In the genomic region with DNA sequence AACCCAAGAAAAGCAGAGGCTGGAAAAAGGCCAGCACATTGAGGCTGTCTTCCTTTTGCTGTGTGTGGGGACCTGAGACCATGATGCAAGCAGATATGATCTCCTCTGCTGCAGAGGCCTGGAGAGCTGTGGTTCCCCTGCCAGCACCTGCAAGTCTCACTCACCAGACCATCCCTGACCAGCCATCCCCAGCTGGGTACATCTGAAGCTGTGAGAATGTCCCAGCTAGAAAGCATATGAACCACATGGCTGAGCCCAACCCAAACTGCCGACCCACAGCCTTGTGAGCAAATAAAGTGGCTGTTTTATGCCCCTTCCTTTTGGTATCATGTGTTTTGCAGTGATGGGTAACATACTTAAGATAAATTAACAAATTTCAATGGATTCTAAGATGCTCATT, we compare ENCODE assay signal across 32 cellular contexts.
"Had no signal": no experiment of that assay in that cellular context is flagged by ENCODE, and none has a peak within 500 bp of the region (broad histone marks: within the 10 kb centered on the region; RNA-seq: fewer than 3 reads in every experiment).

No MANE protein-coding gene starts in this region.

- H3K27me3 Mint-ChIP-seq: activated B cell treated with CpG ODN at 0.5 μM for 24 hours; activated CD8-positive, alpha-beta T cell treated with anti-CD3 and anti-CD28 coated beads for 36 hours; activated naive CD4-positive, alpha-beta T cell treated with anti-CD3 and anti-CD28 coated beads, Interleukin-2, amount 50 U/mL, for 24 hours; activated naive CD8-positive, alpha-beta T cell treated with anti-CD3 and anti-CD28 coated beads for 36 hours; activated naive CD8-positive, alpha-beta T cell treated with anti-CD3 and anti-CD28 coated beads, Interleukin-2, amount 50 U/mL, for 24 hours; T-helper 17 cell had no signal

- H3K27me3 ChIP-seq: adrenal gland, body of pancreas, esophagus muscularis mucosa, foreskin keratinocyte, gastrocnemius medialis had no signal

- H3K4me1 ChIP-seq: adrenal gland, foreskin keratinocyte, gastrocnemius medialis had no signal

- H3K9me3 Mint-ChIP-seq: activated naive CD4-positive, alpha-beta T cell treated with anti-CD3 and anti-CD28 coated beads, Interleukin-2, amount 50 U/mL, for 24 hours; effector memory CD8-positive, alpha-beta T cell had no signal

- H3K4me3 ChIP-seq: adrenal gland, body of pancreas, esophagus muscularis mucosa, gastrocnemius medialis, heart right ventricle had no signal

- DNase-seq: activated B cell treated with CpG ODN at 0.5 μM for 24 hours; activated CD4-positive, alpha-beta T cell treated with anti-CD3 and anti-CD28 coated beads for 48 hours; activated CD4-positive, alpha-beta T cell treated with anti-CD3 and anti-CD28 coated beads, Interleukin-2, amount 50 U/mL, for 1 hour; activated CD4-positive, alpha-beta T cell treated with anti-CD3 and anti-CD28 coated beads, Interleukin-2, amount 50 U/mL, for 48 hours; activated CD8-positive, alpha-beta memory T cell treated with anti-CD3 and anti-CD28 coated beads for 24 hours; activated CD8-positive, alpha-beta T cell treated with anti-CD3 and anti-CD28 coated beads for 36 hours; activated effector memory CD4-positive, alpha-beta T cell treated with Interleukin-2 at 50 U/mL for 16 hours; activated naive CD4-positive, alpha-beta T cell treated with anti-CD3 and anti-CD28 coated beads for 36 hours; activated naive CD8-positive, alpha-beta T cell treated with anti-CD3 and anti-CD28 coated beads for 36 hours; activated naive CD8-positive, alpha-beta T cell treated with anti-CD3 and anti-CD28 coated beads, Interleukin-2, amount 50 U/mL, for 24 hours; activated T-cell treated with anti-CD3 and anti-CD28 coated beads, Interleukin-2, amount 50 U/mL, for 4 hours; adrenal gland; amygdala; aorta; body of pancreas; cortex of kidney; dermis blood vessel endothelial cell; effector CD4-positive, alpha-beta T cell; effector memory CD8-positive, alpha-beta T cell; erythroblast; foreskin keratinocyte; gastrocnemius medialis; glutamatergic neuron; heart right ventricle; T-helper 17 cell; T1000; WERI-Rb-1 had no signal

- H3K36me3 ChIP-seq: adrenal gland, esophagus muscularis mucosa, gastrocnemius medialis, heart right ventricle, WERI-Rb-1 had no signal

- H3K9me3 ChIP-seq: adrenal gland had no signal

- H3K27ac Mint-ChIP-seq: activated B cell treated with CpG ODN at 0.5 μM for 24 hours; activated CD8-positive, alpha-beta T cell treated with anti-CD3 and anti-CD28 coated beads for 36 hours; activated naive CD4-positive, alpha-beta T cell treated with anti-CD3 and anti-CD28 coated beads for 36 hours; activated naive CD4-positive, alpha-beta T cell treated with anti-CD3 and anti-CD28 coated beads, Interleukin-2, amount 50 U/mL, for 24 hours; activated naive CD8-positive, alpha-beta T cell treated with anti-CD3 and anti-CD28 coated beads for 36 hours; activated naive CD8-positive, alpha-beta T cell treated with anti-CD3 and anti-CD28 coated beads, Interleukin-2, amount 50 U/mL, for 24 hours; activated T-helper 17 cell treated with anti-CD3 and anti-CD28 coated beads, Interleukin-2, amount 50 U/mL, for 72 hours; effector memory CD8-positive, alpha-beta T cell; T-helper 17 cell; T-helper 2 cell treated with Interferon-gamma antibody and Interleukin-4, amounts not matched to agents 5 μg/mL and 100 μg/mL, for 36 hours had no signal

- H3K4me3 Mint-ChIP-seq: activated B cell treated with CpG ODN at 0.5 μM for 24 hours; activated CD8-positive, alpha-beta T cell treated with anti-CD3 and anti-CD28 coated beads for 36 hours; activated naive CD4-positive, alpha-beta T cell treated with anti-CD3 and anti-CD28 coated beads for 36 hours; activated naive CD4-positive, alpha-beta T cell treated with anti-CD3 and anti-CD28 coated beads, Interleukin-2, amount 50 U/mL, for 24 hours; activated naive CD8-positive, alpha-beta T cell treated with anti-CD3 and anti-CD28 coated beads for 36 hours; activated naive CD8-positive, alpha-beta T cell treated with anti-CD3 and anti-CD28 coated beads, Interleukin-2, amount 50 U/mL, for 24 hours; activated T-cell treated with anti-CD3 and anti-CD28 coated beads, Interleukin-2, amount 50 U/mL, for 4 hours; activated T-helper 17 cell treated with anti-CD3 and anti-CD28 coated beads, Interleukin-2, amount 50 U/mL, for 72 hours; effector memory CD8-positive, alpha-beta T cell; T-helper 17 cell; T-helper 2 cell treated with Interferon-gamma antibody and Interleukin-4, amounts not matched to agents 5 μg/mL and 100 μg/mL, for 36 hours had no signal

- H3K27ac ChIP-seq: adrenal gland, body of pancreas, esophagus muscularis mucosa, foreskin keratinocyte, gastrocnemius medialis, heart right ventricle, WERI-Rb-1 had no signal

- ATAC-seq: activated CD4-positive, CD25-positive, alpha-beta regulatory T cell treated with anti-CD3 and anti-CD28 coated beads, Interleukin-2, amount 50 U/mL, for 24 hours; activated CD8-positive, alpha-beta T cell treated with anti-CD3 and anti-CD28 coated beads for 36 hours; activated naive CD8-positive, alpha-beta T cell treated with anti-CD3 and anti-CD28 coated beads, Interleukin-2, amount 50 U/mL, for 24 hours; activated T-cell treated with anti-CD3 and anti-CD28 coated beads, Interleukin-2, amount 50 U/mL, for 4 hours; activated T-helper 17 cell treated with anti-CD3 and anti-CD28 coated beads, Interleukin-2, amount 50 U/mL, for 72 hours; body of pancreas; effector memory CD8-positive, alpha-beta T cell; foreskin keratinocyte; gastrocnemius medialis; heart right ventricle; T-helper 17 cell had no signal
